In the genomic region with DNA sequence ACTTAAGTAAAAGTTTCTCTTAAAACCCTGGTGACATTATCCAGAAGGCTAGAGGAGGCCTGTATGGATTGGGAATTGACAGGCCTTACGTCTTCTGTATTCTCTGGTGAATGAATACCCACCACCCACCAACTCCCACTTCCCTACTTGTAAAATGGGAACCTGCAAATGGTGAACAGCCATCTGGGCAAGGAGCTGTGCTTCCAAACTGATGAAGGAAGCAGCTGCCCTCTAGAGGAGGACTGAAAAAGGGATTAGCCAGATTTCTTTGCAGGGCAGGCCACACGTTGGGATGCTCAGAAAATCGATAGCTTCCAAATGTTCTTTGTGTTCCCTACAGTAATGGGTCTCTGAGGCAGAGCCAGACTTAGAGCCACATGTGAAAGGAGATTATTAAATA, we compare ENCODE assay signal across 9 cellular contexts. TPM values are rescaled to one million over a fixed set of nuclear protein-coding genes. Genes with fewer than 3 reads are reported as not detected.
DNase-seq lines count a peak whose midpoint lies in the region; TF ChIP-seq lines count a peak whose summit lies in the region.
"Had no signal": no experiment of that assay in that cellular context is flagged by ENCODE, and none has a peak within 500 bp of the region (broad histone marks: within the 10 kb centered on the region; RNA-seq: fewer than 3 reads in every experiment).

No MANE protein-coding gene starts in this region.

- no peak overlapping the region for H3K4me3 ChIP-seq in GM12865 (ENCODE audit: low read depth, low read length)
- no peak overlapping the region for H3K4me3 ChIP-seq in neural progenitor cell
- H3K4me3 ChIP-seq: ovary had no signal

- H3F3A ChIP-seq in neural progenitor cell (ENCODE audit: low read depth), result no peaks in the 10 kb centered on the region

- H3K4me3 Mint-ChIP-seq in chondrocyte (ENCODE audit: unreplicated experiment), result no peak overlapping the region
- no peak overlapping the region for H3K4me3 Mint-ChIP-seq in neural progenitor cell
- H3K4me3 Mint-ChIP-seq: activated naive CD4-positive, alpha-beta T cell treated with anti-CD3 and anti-CD28 coated beads, Interleukin-2, amount 50 U/mL, for 24 hours had no signal

- peaks cover 4% of the 10 kb centered on the region for H3K9me3 ChIP-seq in neural progenitor cell (ENCODE audit: low read depth)
- H3K9me3 ChIP-seq: ovary had no signal

- no peaks in the 10 kb centered on the region for H3K4me1 ChIP-seq in neural progenitor cell

- H2AFZ ChIP-seq in neural progenitor cell (replicated peaks), result peak overlapping the region; percentile 29

- peaks cover 1% of the 10 kb centered on the region for H3K27me3 Mint-ChIP-seq in chondrocyte (ENCODE audit: low read depth)
- H3K27me3 Mint-ChIP-seq in neural progenitor cell (ENCODE audit: insufficient read depth, low read depth), result no peaks in the 10 kb centered on the region
- H3K27me3 Mint-ChIP-seq: activated naive CD4-positive, alpha-beta T cell treated with anti-CD3 and anti-CD28 coated beads, Interleukin-2, amount 50 U/mL, for 24 hours had no signal

- no peaks in the 10 kb centered on the region for H3K36me3 Mint-ChIP-seq in chondrocyte (ENCODE audit: low read depth)
- H3K36me3 Mint-ChIP-seq in neural progenitor cell, result no peaks in the 10 kb centered on the region
- H3K36me3 Mint-ChIP-seq: activated naive CD4-positive, alpha-beta T cell treated with anti-CD3 and anti-CD28 coated beads, Interleukin-2, amount 50 U/mL, for 24 hours had no signal

- no peaks in the 10 kb centered on the region for H4K20me1 ChIP-seq in neural progenitor cell (ENCODE audit: low read depth)

- DNase-seq in GM12865 (ENCODE audit: low read depth) (peak; percentile 11), NAMALWA (ENCODE audit: low spot score) (peak; percentile 10), chondrocyte (ENCODE audit: low spot score) (no peak), neural progenitor cell (ENCODE audit: low spot score) (peak; percentile 48), NCI-H2107 treated with DMSO at 0.1 percent for 48 hours (lab: John Stamatoyannopoulos, UW; ENCODE audit: unreplicated experiment) (no peak)
- DNase-seq in activated CD4-positive, alpha-beta T cell treated with anti-CD3 and anti-CD28 coated beads for 48 hours, result no peak
- DNase-seq in stimulated activated CD4-positive, alpha-beta T cell treated with anti-CD3 and anti-CD28 coated beads, Interleukin-4, amount 100 ng/mL, for 4 hours, result no peak

- H3K4me1 Mint-ChIP-seq in chondrocyte (ENCODE audit: low read depth), result peaks cover 12% of the 10 kb centered on the region
- H3K4me1 Mint-ChIP-seq in neural progenitor cell, result peaks cover 6% of the 10 kb centered on the region
- H3K4me1 Mint-ChIP-seq: activated naive CD4-positive, alpha-beta T cell treated with anti-CD3 and anti-CD28 coated beads, Interleukin-2, amount 50 U/mL, for 24 hours had no signal

- H3K9ac ChIP-seq in neural progenitor cell, result no peak overlapping the region

- H3K36me3 ChIP-seq in neural progenitor cell, result no peaks in the 10 kb centered on the region
- H3K36me3 ChIP-seq: ovary had no signal

- H3K4me2 ChIP-seq in neural progenitor cell, result no peak overlapping the region

- H3K27ac Mint-ChIP-seq in chondrocyte (ENCODE audit: unreplicated experiment), result no peak overlapping the region
- H3K27ac Mint-ChIP-seq in neural progenitor cell, result no peak overlapping the region
- H3K27ac Mint-ChIP-seq: activated naive CD4-positive, alpha-beta T cell treated with anti-CD3 and anti-CD28 coated beads, Interleukin-2, amount 50 U/mL, for 24 hours had no signal

- H3K27ac ChIP-seq in neural progenitor cell, result no peak overlapping the region
- H3K27ac ChIP-seq: ovary had no signal

- H3K79me2 ChIP-seq in neural progenitor cell (ENCODE audit: low read depth), result no peaks in the 10 kb centered on the region

- TF ChIP-seq CTCF in GM12865 (IDR thresholded peaks at IDR 0.05; ENCODE audit: insufficient read depth, low read depth, low read length, missing control alignments) (peak; percentile 26), chondrocyte (IDR thresholded peaks at IDR 0.05) (peak; percentile 81), neural progenitor cell (IDR thresholded peaks at IDR 0.05) (peak; percentile 50)

- no peaks in the 10 kb centered on the region for H3K27me3 ChIP-seq in neural progenitor cell
- H3K27me3 ChIP-seq: ovary had no signal

- H3K9me3 Mint-ChIP-seq in chondrocyte (ENCODE audit: low read depth) (peaks cover 2% of the 10 kb centered on the region), neural progenitor cell (no peaks in the 10 kb centered on the region)
- H3K9me3 Mint-ChIP-seq: activated naive CD4-positive, alpha-beta T cell treated with anti-CD3 and anti-CD28 coated beads, Interleukin-2, amount 50 U/mL, for 24 hours had no signal

RNA-seq across cellular contexts. Expression of a gene that starts 39.3 kb away (rescaled TPM):
- 1.2 to 3.6 TPM (median 1.7 TPM) in 3 replicates for total RNA-seq in chondrocyte
- 49.1 and 63.6 TPM in 2 replicates for total RNA-seq in neural progenitor cell (ENCODE audit: low replicate concordance)

RNA-seq across cellular contexts. Expression of a gene that starts 49.0 kb away (rescaled TPM):
- total RNA-seq in chondrocyte (0.22 to 0.28 TPM (median 0.24 TPM) in 3 replicates), neural progenitor cell (ENCODE audit: low replicate concordance) (not detected in 2 replicates)

Comparison
In these comparisons a context has a peak if more than half of its experiments do, and no peak if none do; other contexts are left out.
1. DNase-seq: peak in GM12865 (single experiment), NAMALWA (single experiment) and neural progenitor cell (single experiment); none in chondrocyte (single experiment), NCI-H2107 treated with DMSO at 0.1 percent for 48 hours (single experiment), activated CD4-positive, alpha-beta T cell treated with anti-CD3 and anti-CD28 coated beads for 48 hours (single experiment) and stimulated activated CD4-positive, alpha-beta T cell treated with anti-CD3 and anti-CD28 coated beads, Interleukin-4, amount 100 ng/mL, for 4 hours (0 of 2).
2. CTCF ChIP-seq: peak in every context shown above with its lines; median percentile 81 in chondrocyte; 50 in neural progenitor cell; 26 in GM12865.
3. RNA of a gene that starts 39.3 kb away (total RNA-seq): 49.1 to 63.6 TPM in neural progenitor cell; 1.2 to 3.6 TPM in chondrocyte; every median in the first group is over 10 times any median in the second.